In genomic region chr14:105467249-105467941, GRCh38 we compare ENCODE assay signal across 31 cellular contexts. TPM values are rescaled to one million over a fixed set of nuclear protein-coding genes. Genes with fewer than 3 reads are reported as not detected.
DNase-seq lines count a peak whose midpoint lies in the region; ATAC-seq, FAIRE-seq and TF ChIP-seq lines count a peak whose summit lies in the region.
"Had no signal": no experiment of that assay in that cellular context is flagged by ENCODE, and none has a peak within 500 bp of the region (broad histone marks: within the 10 kb centered on the region; RNA-seq: fewer than 3 reads in every experiment).

No MANE protein-coding gene starts in this region.

- H3K27me3 ChIP-seq in GM23338 (ENCODE audit: insufficient read depth) (no peaks in the 10 kb centered on the region), K562 (ENCODE audit: control insufficient read depth in 2 of 2, insufficient read depth in 2 of 2, low read length in 2 of 2) (no peaks in the 10 kb centered on the region), neuronal stem cell (ENCODE audit: control insufficient read depth in 3 of 3, insufficient read depth in 3 of 3, low read depth in 1 of 3, low read length in 3 of 3) (no peaks in the 10 kb centered on the region), brain microvascular endothelial cell (replicated peaks) (no peaks in the 10 kb centered on the region)
- H3K27me3 ChIP-seq: gastrocnemius medialis, spleen had no signal

- in situ Hi-C loops in K562 (cut with MboI), result no loop called here
- in situ Hi-C loops in brain microvascular endothelial cell (cut with HindIII; ENCODE audit: low pct_ligation_motif_present, low sequenced_read_pairs), result no loop called here

- H2BK120ac ChIP-seq in neuronal stem cell (ENCODE audit: low read depth, low read length), result no peak overlapping the region

- FAIRE-seq in K562 (lab: Jason Lieb, UNC), result no peak
- FAIRE-seq: kidney, urothelium cell line had no signal

- no peak for TF ChIP-seq POLR2A in K562 (conservative IDR thresholded peaks at IDR 0.05)

- ATAC-seq in GM23338 (no peak), K562 (no peak)
- ATAC-seq: gastrocnemius medialis; naive thymus-derived CD4-positive, alpha-beta T cell had no signal

- H3K9ac ChIP-seq in K562 (ENCODE audit: insufficient read depth in 1 of 2, low read depth in 2 of 2, low read length in 2 of 2) (no peak overlapping the region), neuronal stem cell (ENCODE audit: low read depth, low read length, poor library complexity) (peak overlapping the region; percentile 44)

- H3K79me1 ChIP-seq in neuronal stem cell (ENCODE audit: low read depth, low read length), result peaks cover 2% of the 10 kb centered on the region

- no peaks in the 10 kb centered on the region; the same call in 1 of the 2 replicates for H3K36me3 ChIP-seq in GM23338 (ENCODE audit: insufficient read depth)
- H3K36me3 ChIP-seq in K562 (ENCODE audit: control insufficient read depth, insufficient read depth, low read length), result peaks cover 64% of the 10 kb centered on the region; the same call in 2 of the 3 replicates
- H3K36me3 ChIP-seq in neuronal stem cell (replicated peaks in 1 of 2; ENCODE audit: control insufficient read depth in 2 of 2, insufficient read depth in 2 of 2, low read length in 2 of 2), result peaks cover 36 to 79% of the 10 kb centered on the region in 2 donors
- peaks cover 46% of the 10 kb centered on the region for H3K36me3 ChIP-seq in brain microvascular endothelial cell (replicated peaks)

- H3K4ac ChIP-seq in neuronal stem cell (ENCODE audit: low read length), result no peak overlapping the region

- H3K36me3 Mint-ChIP-seq in GM23338 (ENCODE audit: low read depth), result peaks cover 22% of the 10 kb centered on the region; the same call in 2 of the 3 replicates
- peaks cover 27% of the 10 kb centered on the region for H3K36me3 Mint-ChIP-seq in Calu3 (ENCODE audit: insufficient read depth, unreplicated experiment)

- H3K4me1 ChIP-seq in GM23338 (ENCODE audit: insufficient read depth), result peaks cover 9% of the 10 kb centered on the region; the same call in 1 of the 2 replicates
- peaks cover 0 to 51% of the 10 kb centered on the region in 2 experiments; a peak in 2 of 5 replicates for H3K4me1 ChIP-seq in K562 (replicated peaks in 1 of 2; ENCODE audit: control insufficient read depth in 2 of 2, insufficient read depth in 2 of 2, low read length in 2 of 2)
- H3K4me1 ChIP-seq in neuronal stem cell (ENCODE audit: control insufficient read depth in 2 of 2, insufficient read depth in 1 of 2, low read depth in 1 of 2, low read length in 2 of 2), result peaks cover 13 to 17% of the 10 kb centered on the region in 2 donors

- no peak overlapping the region for H3K4me3 Mint-ChIP-seq in GM23338
- H3K4me3 Mint-ChIP-seq in Calu3 (ENCODE audit: low read depth, unreplicated experiment), result no peak overlapping the region
- H3K4me3 Mint-ChIP-seq: activated T-cell treated with anti-CD3 and anti-CD28 coated beads, Interleukin-2, amount 50 U/mL, for 24 hours; CD4-positive, alpha-beta memory T cell; memory B cell; naive thymus-derived CD4-positive, alpha-beta T cell; stimulated activated naive CD8-positive, alpha-beta T cell treated with anti-CD3 and anti-CD28 coated beads, Interleukin-15, Interleukin-2, amounts not matched to agents 100 ng/mL and 50 ng/mL, for 24 hours had no signal

- no peak overlapping the region for H2BK15ac ChIP-seq in neuronal stem cell (ENCODE audit: low read length)

- H3K18ac ChIP-seq in neuronal stem cell (ENCODE audit: low read length), result no peak overlapping the region

- H3K9me3 ChIP-seq in K562 (replicated peaks; ENCODE audit: control insufficient read depth, insufficient read depth, low read depth, low read length) (no peaks in the 10 kb centered on the region), neuronal stem cell (replicated peaks in 1 of 2; ENCODE audit: control insufficient read depth in 2 of 2, insufficient read depth in 1 of 2, low read depth in 1 of 2, low read length in 2 of 2) (peaks cover 0 to 2% of the 10 kb centered on the region in 2 donors)
- H3K9me3 ChIP-seq: gastrocnemius medialis, spleen had no signal

- no peak overlapping the region for H2AK5ac ChIP-seq in neuronal stem cell (ENCODE audit: low read depth, low read length)

- H4K91ac ChIP-seq in neuronal stem cell (ENCODE audit: low read depth, low read length, poor library complexity), result no peak overlapping the region

- BruUV-seq in K562 (replicated peaks; lab: Mats Ljungman, UMichigan) (no TSS peak), Calu3 (replicated peaks; lab: Mats Ljungman, UMichigan) (no TSS peak)

- POLR2A ChIA-PET in K562 (lab: Yijun Ruan, JAX), result no interaction called here

- no peak overlapping the region for H2BK12ac ChIP-seq in neuronal stem cell (ENCODE audit: low read length)

- H2AFZ ChIP-seq in GM23338 (no peak overlapping the region), K562 (ENCODE audit: low read depth, low read length) (no peak overlapping the region), neuronal stem cell (ENCODE audit: low read length) (no peak overlapping the region)

- H4K8ac ChIP-seq in neuronal stem cell (ENCODE audit: low read depth, low read length), result no peak overlapping the region

- H3K9me1 ChIP-seq in K562 (ENCODE audit: control insufficient read depth, insufficient read depth, low read length), result no peaks in the 10 kb centered on the region

- H4K20me1 ChIP-seq in GM23338 (replicated peaks; ENCODE audit: insufficient read depth), result no peaks in the 10 kb centered on the region; the same call in 1 of the 2 replicates
- H4K20me1 ChIP-seq in K562 (replicated peaks; ENCODE audit: control insufficient read depth, insufficient read depth, low read length), result no peaks in the 10 kb centered on the region; the same call in 1 of the 2 replicates

- no peak for TF ChIP-seq RAD21 in K562 (CRISPR knock-in tag; conservative IDR thresholded peaks at IDR 0.05 in 1 of 2, IDR thresholded peaks at IDR 0.05 in 1 of 2)

- intact Hi-C loops in K562 (cut with micrococcal nuclease) (no loop called here), Calu3 (cut with micrococcal nuclease; ENCODE audit: unreplicated experiment) (no loop called here)

- CTCF ChIA-PET in K562 (lab: Yijun Ruan, JAX; ENCODE audit: low intra/inter-chr PET ratio) (no interaction called here), Calu3 (lab: Charles Lee) (interaction anchor here (1.0 kb wide), 1 partner anchor 14 kb away, joined by 4 read pairs; no protein-coding TSS in a partner anchor)

- TF ChIP-seq EP300 in K562 (IDR thresholded peaks at IDR 0.05; ENCODE audit: low read length), result no peak

- H3K27ac ChIP-seq in 22Rv1 (peak overlapping the region; percentile 52), GM23338 (ENCODE audit: low read depth) (peak overlapping the region; percentile 45; the same call in 1 of the 2 replicates), K562 (ENCODE audit: extremely low read depth, low read depth, low read length) (no peak overlapping the region), neuronal stem cell (replicated peaks; ENCODE audit: low read length) (no peak overlapping the region), brain microvascular endothelial cell (no peak overlapping the region)
- H3K27ac ChIP-seq: spleen had no signal

- no peak overlapping the region; the same call in 1 of the 2 replicates for H3K27ac Mint-ChIP-seq in GM23338
- H3K27ac Mint-ChIP-seq in Calu3 (ENCODE audit: unreplicated experiment), result no peak overlapping the region
- H3K27ac Mint-ChIP-seq: activated T-cell treated with anti-CD3 and anti-CD28 coated beads, Interleukin-2, amount 50 U/mL, for 24 hours; CD4-positive, alpha-beta memory T cell; memory B cell; stimulated activated naive CD8-positive, alpha-beta T cell treated with anti-CD3 and anti-CD28 coated beads, Interleukin-15, Interleukin-2, amounts not matched to agents 100 ng/mL and 50 ng/mL, for 24 hours had no signal

- no peak for DNase-seq in GM23338 (ENCODE audit: low spot score)
- no peak for DNase-seq in K562 (ENCODE audit: extremely low read depth in 1 of 4, low spot score in 3 of 4)
- no peak for DNase-seq in neuronal stem cell (ENCODE audit: low spot score)
- no peak for DNase-seq in NCI-H774 (lab: John Stamatoyannopoulos, UW)
- DNase-seq in SIG-M5 (lab: John Stamatoyannopoulos, UW), result no peak
- DNase-seq in brain microvascular endothelial cell, result no peak
- no peak for DNase-seq in Calu3
- DNase-seq: activated CD8-positive, alpha-beta memory T cell treated with anti-CD3 and anti-CD28 coated beads for 24 hours; activated naive CD4-positive, alpha-beta T cell treated with Interleukin-2 at 50 U/mL for 16 hours; activated T-cell treated with anti-CD3 and anti-CD28 coated beads, Interleukin-2, amount 50 U/mL, for 24 hours; amniotic stem cell; CD4-positive, alpha-beta memory T cell; effector CD4-positive, alpha-beta T cell; gastrocnemius medialis; GDM1; H7; KG1; kidney; MV-4-11; naive thymus-derived CD4-positive, alpha-beta T cell; NCI-H187 treated with DMSO at 0.1 percent for 48 hours; NCI-H226; SHP77 treated with DMSO at 0.1 percent for 48 hours; spleen; stimulated activated CD4-positive, alpha-beta T cell treated with anti-CD3 and anti-CD28 coated beads, Interleukin-4, amount 100 ng/mL, for 24 hours; T-helper 1 cell had no signal

- no peak overlapping the region for H3K14ac ChIP-seq in neuronal stem cell (ENCODE audit: low read length)

- H2BK5ac ChIP-seq in neuronal stem cell (ENCODE audit: low read length), result no peak overlapping the region

- WGBS in K562 (ENCODE audit: insufficient coverage, low coverage, missing lambda C conversion rate), result 97% methylated on average over 5 of the region's 20 CpGs
- no CpG with 5 or more reads among the region's 20 CpGs for WGBS in neuronal stem cell (ENCODE audit: extremely low coverage in 2 of 2, insufficient read length in 2 of 2, insufficient replicate concordance in 1 of 2), 2 donors

- peaks cover 5% of the 10 kb centered on the region; the same call in 1 of the 2 replicates for H3F3A ChIP-seq in GM23338 (replicated peaks; ENCODE audit: low read depth)

- H3K79me2 ChIP-seq in GM23338 (replicated peaks; ENCODE audit: insufficient read depth) (no peaks in the 10 kb centered on the region), K562 (ENCODE audit: control insufficient read depth, insufficient read depth, low read length) (no peaks in the 10 kb centered on the region)

- no peak overlapping the region for H3K4me3 ChIP-seq in GM23338
- H3K4me3 ChIP-seq in K562, result no peak overlapping the region
- no peak overlapping the region for H3K4me3 ChIP-seq in neuronal stem cell (ENCODE audit: low read length in 2 of 2)
- H3K4me3 ChIP-seq in brain microvascular endothelial cell (ENCODE audit: low read depth, low read length), result no peak overlapping the region
- H3K4me3 ChIP-seq: gastrocnemius medialis, spleen had no signal

- no peaks in the 10 kb centered on the region for H3K9me2 ChIP-seq in GM23338 (ENCODE audit: insufficient read depth)

- H3K4me2 ChIP-seq in GM23338 (no peak overlapping the region), K562 (ENCODE audit: insufficient read depth, low read length) (no peak overlapping the region), neuronal stem cell (ENCODE audit: insufficient read depth, low read length, poor library complexity, severe bottlenecking) (no peak overlapping the region)

- peak overlapping the region; percentile 43 for H3K23ac ChIP-seq in neuronal stem cell (ENCODE audit: low read depth, low read length, poor library complexity)

- H3K27me3 Mint-ChIP-seq in GM23338 (ENCODE audit: insufficient read depth, low read depth, poor library complexity) (peaks cover 13% of the 10 kb centered on the region), Calu3 (ENCODE audit: unreplicated experiment) (no peaks in the 10 kb centered on the region)
- H3K27me3 Mint-ChIP-seq: activated T-cell treated with anti-CD3 and anti-CD28 coated beads, Interleukin-2, amount 50 U/mL, for 24 hours; CD4-positive, alpha-beta memory T cell; memory B cell; naive thymus-derived CD4-positive, alpha-beta T cell; stimulated activated naive CD8-positive, alpha-beta T cell treated with anti-CD3 and anti-CD28 coated beads, Interleukin-15, Interleukin-2, amounts not matched to agents 100 ng/mL and 50 ng/mL, for 24 hours had no signal

- no peak for TF ChIP-seq CTCF in 22Rv1 (IDR thresholded peaks at IDR 0.05)
- no peak for TF ChIP-seq CTCF in GM23338 (conservative IDR thresholded peaks at IDR 0.05; ENCODE audit: low read depth in 2 of 2)
- no peak for TF ChIP-seq CTCF in K562 (IDR thresholded peaks at IDR 0.05 in 2 of 3, conservative IDR thresholded peaks at IDR 0.05 in 1 of 3; ENCODE audit: insufficient read depth in 2 of 3, low read depth in 1 of 3, low read length in 3 of 3)
- no peak for TF ChIP-seq CTCF in brain microvascular endothelial cell (IDR thresholded peaks at IDR 0.05; ENCODE audit: low read depth, low read length, missing control alignments)
- TF ChIP-seq CTCF in Calu3 (IDR thresholded peaks at IDR 0.05; ENCODE audit: unreplicated experiment), result no peak

- peaks cover 5% of the 10 kb centered on the region for H3K4me1 Mint-ChIP-seq in GM23338
- H3K4me1 Mint-ChIP-seq in Calu3 (ENCODE audit: low read depth, unreplicated experiment), result peaks cover 2% of the 10 kb centered on the region
- H3K4me1 Mint-ChIP-seq: CD4-positive, alpha-beta memory T cell; naive thymus-derived CD4-positive, alpha-beta T cell had no signal

- H3K9me3 Mint-ChIP-seq in GM23338 (no peaks in the 10 kb centered on the region), Calu3 (ENCODE audit: low read depth, unreplicated experiment) (no peaks in the 10 kb centered on the region)
- H3K9me3 Mint-ChIP-seq: activated T-cell treated with anti-CD3 and anti-CD28 coated beads, Interleukin-2, amount 50 U/mL, for 24 hours; CD4-positive, alpha-beta memory T cell; memory B cell; naive thymus-derived CD4-positive, alpha-beta T cell; stimulated activated naive CD8-positive, alpha-beta T cell treated with anti-CD3 and anti-CD28 coated beads, Interleukin-15, Interleukin-2, amounts not matched to agents 100 ng/mL and 50 ng/mL, for 24 hours had no signal

RNA-seq across cellular contexts. Expression of gene CRIP2, which starts 7.2 kb away (rescaled TPM):
- total RNA-seq in GM23338 (2014; rRNA removed; shearing (Covaris generic)), result 3.4 and 5.0 TPM in 2 replicates
- polyA plus RNA-seq in GM23338 (2016; fragmentation: Nextera tagmentation; extraction: Ambion mirVana) (9.6 and 12.3 TPM in 2 replicates), K562 (2011; rRNA removed) (1.0 and 2.2 TPM in 2 replicates), K562 (2014; fragmentation: Illumina TruSeq; extraction: Trizol) (0.18 and 0.51 TPM in 2 replicates), K562 (2014; fragmentation: Nextera tagmentation; extraction: Ambion mirVana) (under 1 TPM; 0.25 to 0.27 TPM), K562 (2014; rRNA removed) (0.16 and 1.2 TPM in 2 replicates)
- total RNA-seq in K562 (2011; cell fraction: chromatin; rRNA removed; ENCODE audit: low replicate concordance), result 2.6 TPM in 1 of 2 replicates, not detected in the other
- 0.53 and 1.7 TPM in 2 replicates for total RNA-seq in K562 (2011; cell fraction: nucleolus; rRNA removed)
- total RNA-seq in K562 (2011; cell fraction: nucleoplasm; rRNA removed), result 1.2 and 1.5 TPM in 2 replicates
- total RNA-seq in K562 (2014; rRNA removed) (1.7 and 2.0 TPM in 2 replicates), K562 (2014; rRNA removed; fragmentation: Illumina TruSeq; extraction: Trizol) (not detected in 2 replicates), K562 (2015; rRNA removed; fragmentation: Illumina TruSeq; extraction: Trizol) (0.33 and 0.34 TPM in 2 replicates), K562 (2021) (1.2 and 1.7 TPM in 2 replicates), Calu3 (2022) (70.1 and 71.8 TPM in 2 replicates)
- polyA plus RNA-seq in K562 (2011; cell fraction: cytosol; rRNA removed), result 4.4 and 9.0 TPM in 2 replicates
- polyA plus RNA-seq in K562 (2011; cell fraction: nucleus; rRNA removed), result 4.8 and 11.0 TPM in 2 replicates
- 1.4 and 1.9 TPM in 2 replicates for polyA plus RNA-seq in K562 (2012)
- 0.39 TPM in 1 of 2 replicates, not detected in the other for polyA minus RNA-seq in K562 (2011; rRNA and poly(A)+ RNA removed)
- 1.2 and 2.0 TPM in 2 replicates for polyA minus RNA-seq in K562 (2011; cell fraction: cytosol; rRNA and poly(A)+ RNA removed)
- polyA minus RNA-seq in K562 (2011; cell fraction: nucleus; rRNA and poly(A)+ RNA removed), result 0.67 and 0.94 TPM in 2 replicates
- 16.9 TPM for polyA plus RNA-seq in neuronal stem cell (2013, experiment 1 of 2)
- 15.2 TPM for polyA plus RNA-seq in neuronal stem cell (2013, experiment 2 of 2)
- total RNA-seq: OCI-LY7 had no signal

RNA-seq across cellular contexts. Expression of gene CRIP1, which starts 19.3 kb away (rescaled TPM):
- 0.80 and 7.7 TPM in 2 replicates for total RNA-seq in GM23338 (2014; rRNA removed; shearing (Covaris generic))
- polyA plus RNA-seq in GM23338 (2016; fragmentation: Nextera tagmentation; extraction: Ambion mirVana) (8.4 and 13.2 TPM in 2 replicates), K562 (2011; rRNA removed) (0.14 and 0.23 TPM in 2 replicates), K562 (2014; fragmentation: Illumina TruSeq; extraction: Trizol) (not detected in 2 replicates), K562 (2014; fragmentation: Nextera tagmentation; extraction: Ambion mirVana) (not detected), K562 (2014; rRNA removed) (0.11 TPM in 1 of 2 replicates, not detected in the other)
- total RNA-seq in K562 (2011; cell fraction: chromatin; rRNA removed; ENCODE audit: low replicate concordance), result not detected in 2 replicates
- total RNA-seq in K562 (2011; cell fraction: nucleolus; rRNA removed), result not detected in 2 replicates
- total RNA-seq in K562 (2011; cell fraction: nucleoplasm; rRNA removed), result 0.29 TPM in 1 of 2 replicates, not detected in the other
- total RNA-seq in K562 (2014; rRNA removed) (not detected in 2 replicates), K562 (2014; rRNA removed; fragmentation: Illumina TruSeq; extraction: Trizol) (not detected in 2 replicates), K562 (2015; rRNA removed; fragmentation: Illumina TruSeq; extraction: Trizol) (not detected in 2 replicates), K562 (2021) (0.58 and 0.98 TPM in 2 replicates), Calu3 (2022) (7.1 and 13.2 TPM in 2 replicates)
- polyA plus RNA-seq in K562 (2011; cell fraction: cytosol; rRNA removed), result 0.31 and 0.46 TPM in 2 replicates
- 0.21 and 1.1 TPM in 2 replicates for polyA plus RNA-seq in K562 (2011; cell fraction: nucleus; rRNA removed)
- polyA plus RNA-seq in K562 (2012), result 0.72 TPM in 1 of 2 replicates, not detected in the other
- not detected in 2 replicates for polyA minus RNA-seq in K562 (2011; rRNA and poly(A)+ RNA removed)
- 3.2 and 9.9 TPM in 2 replicates for polyA minus RNA-seq in K562 (2011; cell fraction: cytosol; rRNA and poly(A)+ RNA removed)
- 0.78 and 1.5 TPM in 2 replicates for polyA minus RNA-seq in K562 (2011; cell fraction: nucleus; rRNA and poly(A)+ RNA removed)
- 98.0 TPM for polyA plus RNA-seq in neuronal stem cell (2013, experiment 1 of 2)
- polyA plus RNA-seq in neuronal stem cell (2013, experiment 2 of 2), result 93.7 TPM

RNA-seq across cellular contexts. Expression of gene TEDC1, which starts 23.7 kb away (rescaled TPM):
- total RNA-seq in GM23338 (2014; rRNA removed; shearing (Covaris generic)), result 3.9 and 16.3 TPM in 2 replicates
- polyA plus RNA-seq in GM23338 (2016; fragmentation: Nextera tagmentation; extraction: Ambion mirVana) (4.1 and 5.9 TPM in 2 replicates), K562 (2011; rRNA removed) (5.9 and 6.6 TPM in 2 replicates), K562 (2014; fragmentation: Illumina TruSeq; extraction: Trizol) (1.2 and 6.8 TPM in 2 replicates), K562 (2014; fragmentation: Nextera tagmentation; extraction: Ambion mirVana) (under 1 TPM; 0.21 to 0.25 TPM), K562 (2014; rRNA removed) (18.9 and 19.4 TPM in 2 replicates)
- total RNA-seq in K562 (2011; cell fraction: chromatin; rRNA removed; ENCODE audit: low replicate concordance), result 5.0 and 22.4 TPM in 2 replicates
- total RNA-seq in K562 (2011; cell fraction: nucleolus; rRNA removed), result 19.2 and 23.0 TPM in 2 replicates
- 7.6 and 10.1 TPM in 2 replicates for total RNA-seq in K562 (2011; cell fraction: nucleoplasm; rRNA removed)
- total RNA-seq in K562 (2014; rRNA removed) (26.4 and 28.3 TPM in 2 replicates), K562 (2014; rRNA removed; fragmentation: Illumina TruSeq; extraction: Trizol) (0.64 and 0.84 TPM in 2 replicates), K562 (2015; rRNA removed; fragmentation: Illumina TruSeq; extraction: Trizol) (6.6 and 8.8 TPM in 2 replicates), K562 (2021) (20.1 and 25.7 TPM in 2 replicates), Calu3 (2022) (33.7 and 36.8 TPM in 2 replicates)
- polyA plus RNA-seq in K562 (2011; cell fraction: cytosol; rRNA removed), result 7.3 and 21.3 TPM in 2 replicates
- 19.1 and 36.6 TPM in 2 replicates for polyA plus RNA-seq in K562 (2011; cell fraction: nucleus; rRNA removed)
- 12.3 and 15.1 TPM in 2 replicates for polyA plus RNA-seq in K562 (2012)
- 0.99 and 1.6 TPM in 2 replicates for polyA minus RNA-seq in K562 (2011; rRNA and poly(A)+ RNA removed)
- polyA minus RNA-seq in K562 (2011; cell fraction: cytosol; rRNA and poly(A)+ RNA removed), result 7.5 and 8.6 TPM in 2 replicates
- 10.3 and 11.8 TPM in 2 replicates for polyA minus RNA-seq in K562 (2011; cell fraction: nucleus; rRNA and poly(A)+ RNA removed)
- polyA plus RNA-seq in neuronal stem cell (2013, experiment 1 of 2), result 13.4 TPM
- 11.7 TPM for polyA plus RNA-seq in neuronal stem cell (2013, experiment 2 of 2)

RNA-seq across cellular contexts. Expression of gene MTA1, which starts 47.8 kb away (rescaled TPM):
- 104 and 126 TPM in 2 replicates for total RNA-seq in GM23338 (2014; rRNA removed; shearing (Covaris generic))
- polyA plus RNA-seq in GM23338 (2016; fragmentation: Nextera tagmentation; extraction: Ambion mirVana) (53.3 and 63.2 TPM in 2 replicates), K562 (2011; rRNA removed) (47.7 and 58.6 TPM in 2 replicates), K562 (2014; fragmentation: Illumina TruSeq; extraction: Trizol) (29.5 and 45.4 TPM in 2 replicates), K562 (2014; fragmentation: Nextera tagmentation; extraction: Ambion mirVana) (under 1 TPM; 0.13 to 0.14 TPM), K562 (2014; rRNA removed) (90.0 and 103 TPM in 2 replicates)
- total RNA-seq in K562 (2011; cell fraction: chromatin; rRNA removed; ENCODE audit: low replicate concordance), result 154 and 390 TPM in 2 replicates
- total RNA-seq in K562 (2011; cell fraction: nucleolus; rRNA removed), result 257 and 271 TPM in 2 replicates
- 138 and 156 TPM in 2 replicates for total RNA-seq in K562 (2011; cell fraction: nucleoplasm; rRNA removed)
- total RNA-seq in K562 (2014; rRNA removed) (48.1 and 61.0 TPM in 2 replicates), K562 (2014; rRNA removed; fragmentation: Illumina TruSeq; extraction: Trizol) (11.6 and 12.2 TPM in 2 replicates), K562 (2015; rRNA removed; fragmentation: Illumina TruSeq; extraction: Trizol) (32.3 and 33.4 TPM in 2 replicates), K562 (2021) (107 and 118 TPM in 2 replicates), Calu3 (2022) (161 and 168 TPM in 2 replicates)
- polyA plus RNA-seq in K562 (2011; cell fraction: cytosol; rRNA removed), result 31.6 and 47.1 TPM in 2 replicates
- polyA plus RNA-seq in K562 (2011; cell fraction: nucleus; rRNA removed), result 383 and 622 TPM in 2 replicates
- 74.0 and 91.7 TPM in 2 replicates for polyA plus RNA-seq in K562 (2012)
- 13.9 and 22.6 TPM in 2 replicates for polyA minus RNA-seq in K562 (2011; rRNA and poly(A)+ RNA removed)
- polyA minus RNA-seq in K562 (2011; cell fraction: cytosol; rRNA and poly(A)+ RNA removed), result 69.0 and 80.6 TPM in 2 replicates
- polyA minus RNA-seq in K562 (2011; cell fraction: nucleus; rRNA and poly(A)+ RNA removed), result 102 and 104 TPM in 2 replicates
- polyA plus RNA-seq in neuronal stem cell (2013, experiment 1 of 2), result 199 TPM
- 194 TPM for polyA plus RNA-seq in neuronal stem cell (2013, experiment 2 of 2)

RNA-seq across cellular contexts. Expression of gene TMEM121, which starts 59.0 kb away (rescaled TPM):
- 0.93 and 1.3 TPM in 2 replicates for total RNA-seq in GM23338 (2014; rRNA removed; shearing (Covaris generic))
- polyA plus RNA-seq in GM23338 (2016; fragmentation: Nextera tagmentation; extraction: Ambion mirVana) (0.13 and 0.42 TPM in 2 replicates), K562 (2011; rRNA removed) (0.09 TPM in 1 of 2 replicates, not detected in the other), K562 (2014; fragmentation: Illumina TruSeq; extraction: Trizol) (not detected in 2 replicates), K562 (2014; fragmentation: Nextera tagmentation; extraction: Ambion mirVana) (not detected), K562 (2014; rRNA removed) (not detected in 2 replicates)
- not detected in 2 replicates for total RNA-seq in K562 (2011; cell fraction: chromatin; rRNA removed; ENCODE audit: low replicate concordance)
- 0.39 TPM in 1 of 2 replicates, not detected in the other for total RNA-seq in K562 (2011; cell fraction: nucleolus; rRNA removed)
- not detected in 2 replicates for total RNA-seq in K562 (2011; cell fraction: nucleoplasm; rRNA removed)
- total RNA-seq in K562 (2014; rRNA removed) (0.36 TPM in 1 of 2 replicates, not detected in the other), K562 (2014; rRNA removed; fragmentation: Illumina TruSeq; extraction: Trizol) (not detected in 2 replicates), K562 (2015; rRNA removed; fragmentation: Illumina TruSeq; extraction: Trizol) (not detected in 2 replicates), K562 (2021) (0.31 TPM in 1 of 2 replicates, not detected in the other), Calu3 (2022) (0.38 and 0.42 TPM in 2 replicates)
- 0.04 and 0.55 TPM in 2 replicates for polyA plus RNA-seq in K562 (2011; cell fraction: cytosol; rRNA removed)
- polyA plus RNA-seq in K562 (2011; cell fraction: nucleus; rRNA removed), result 0.13 TPM in 1 of 2 replicates, not detected in the other
- polyA plus RNA-seq in K562 (2012), result 0.12 TPM in 1 of 2 replicates, not detected in the other
- not detected in 2 replicates for polyA minus RNA-seq in K562 (2011; rRNA and poly(A)+ RNA removed)
- polyA minus RNA-seq in K562 (2011; cell fraction: cytosol; rRNA and poly(A)+ RNA removed), result not detected in 2 replicates
- polyA minus RNA-seq in K562 (2011; cell fraction: nucleus; rRNA and poly(A)+ RNA removed), result 0.33 and 0.40 TPM in 2 replicates
- 7.2 TPM for polyA plus RNA-seq in neuronal stem cell (2013, experiment 1 of 2)
- 6.3 TPM for polyA plus RNA-seq in neuronal stem cell (2013, experiment 2 of 2)

Comparison
In these comparisons a context has a peak if more than half of its experiments do, and no peak if none do; other contexts are left out.
1. H3K27ac ChIP-seq: peak in 22Rv1 (single experiment) and GM23338 (single experiment); none in K562 (single experiment), neuronal stem cell (single experiment) and brain microvascular endothelial cell (single experiment).
2. RNA of gene CRIP2, which starts 7.2 kb away (total RNA-seq): 70.1 to 71.8 TPM in Calu3; 3.4 to 5.0 TPM in GM23338 and 0.33 to 2.6 TPM in K562; every median in the first group is over 10 times any median in the second.